ENCODE assay signal across 21 cellular contexts in genomic region chr1:244144053-244144452, GRCh38.
"Had no signal": no experiment of that assay in that cellular context is flagged by ENCODE, and none has a peak within 500 bp of the region (broad histone marks: within the 10 kb centered on the region; RNA-seq: fewer than 3 reads in every experiment).

No MANE protein-coding gene starts in this region.

- H3K27me3 ChIP-seq: SJSA1 had no signal

- DNase-seq: KG1, MG63, NCI-H1092, NCI-H1105 treated with DMSO at 0.1 percent for 48 hours, NCI-H1417 treated with DMSO at 0.1 percent for 48 hours, NCI-H146, NCI-H1694 treated with DMSO at 0.1 percent for 48 hours, NCI-H1930, NCI-H2081, NCI-H2107, NCI-H226, NCI-H446, NCI-H510A, NCI-H524 treated with DMSO at 0.1 percent for 48 hours, NCI-H69, NCI-H774, Right ventricle myocardium superior, RPMI8226, SIG-M5 had no signal

- H3K27ac ChIP-seq: SJSA1, SK-N-MC had no signal

- H3K36me3 ChIP-seq: MG63, SJSA1 had no signal

- H3K4me1 ChIP-seq: SJSA1 had no signal

- H3K4me3 ChIP-seq: MG63, SJSA1, SK-N-MC had no signal

- H3K9me3 ChIP-seq: MG63, SJSA1 had no signal
